In the genomic region with DNA sequence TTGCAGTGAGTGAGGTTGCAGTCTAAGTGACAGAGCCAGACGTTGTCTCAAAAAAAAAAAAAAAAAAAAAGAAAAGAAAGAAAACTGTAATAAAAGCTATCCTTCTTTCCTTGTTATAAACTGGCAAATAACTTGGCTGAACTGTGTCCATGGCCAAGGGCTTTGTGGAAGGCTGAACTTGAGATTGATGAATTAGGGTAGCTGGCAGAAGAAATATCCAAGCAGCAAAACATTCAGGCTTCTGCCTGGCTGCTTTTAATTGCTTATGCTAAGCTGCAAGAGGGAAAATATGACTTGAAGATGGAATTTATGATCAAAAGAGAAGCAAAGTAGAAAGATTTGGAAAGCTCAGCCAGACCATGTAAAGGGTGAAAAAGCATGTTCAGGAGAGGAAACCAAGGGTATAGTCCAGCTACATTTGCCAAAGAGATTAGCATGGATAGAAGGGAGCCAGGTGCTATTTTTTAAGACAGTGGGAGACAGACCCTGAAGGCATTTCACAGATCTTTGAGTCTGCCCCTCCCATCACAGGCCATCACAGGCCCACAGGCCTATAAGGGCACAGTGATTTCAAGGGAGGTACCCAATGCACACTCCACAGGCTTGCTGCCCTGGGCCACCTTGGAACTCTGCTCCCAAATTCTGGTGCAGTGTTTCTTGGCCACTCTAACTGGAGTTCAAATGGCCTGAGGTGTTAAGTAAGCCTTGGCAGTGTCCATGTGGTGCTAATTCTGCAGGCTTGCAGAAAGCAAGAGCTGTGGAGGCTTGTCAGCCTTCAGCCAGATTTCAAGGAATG, we compare ENCODE assay signal across 23 cellular contexts.
"Had no signal": no experiment of that assay in that cellular context is flagged by ENCODE, and none has a peak within 500 bp of the region (broad histone marks: within the 10 kb centered on the region; RNA-seq: fewer than 3 reads in every experiment).

No MANE protein-coding gene starts in this region.

- H3K36me3 Mint-ChIP-seq: activated naive CD8-positive, alpha-beta T cell treated with anti-CD3 and anti-CD28 coated beads, Interleukin-2, amount 10 ng/mL, durations not matched to agents 7 days and 5 days; memory B cell; naive B cell had no signal

- H3K4me3 Mint-ChIP-seq: activated naive CD8-positive, alpha-beta T cell treated with anti-CD3 and anti-CD28 coated beads, Interleukin-2, amount 10 ng/mL, durations not matched to agents 7 days and 5 days; activated T-cell treated with anti-CD3 and anti-CD28 coated beads, Interleukin-2, amount 50 U/mL, for 24 hours; activated T-helper 17 cell treated with anti-CD3 and anti-CD28 coated beads, Interleukin-2, amount 50 U/mL, for 72 hours; memory B cell; naive B cell had no signal

- H3K27me3 ChIP-seq: cardiac muscle cell, foreskin keratinocyte, spleen, tibial artery had no signal

- H3K27ac ChIP-seq: cardiac muscle cell, foreskin keratinocyte, prostate gland, spleen, WERI-Rb-1 had no signal

- H3K9me3 ChIP-seq: prostate gland, spleen, tibial artery had no signal

- H3K4me1 ChIP-seq: foreskin keratinocyte, prostate gland, spleen had no signal

- H3K4me3 ChIP-seq: cardiac muscle cell, prostate gland, spleen, tibial artery had no signal

- DNase-seq: activated CD4-positive, alpha-beta T cell treated with anti-CD3 and anti-CD28 coated beads for 1 hour; activated CD8-positive, alpha-beta memory T cell treated with anti-CD3 and anti-CD28 coated beads for 24 hours; activated CD8-positive, alpha-beta memory T cell treated with anti-CD3 and anti-CD28 coated beads, Interleukin-2, amount 50 U/mL, for 4 hours; activated naive CD4-positive, alpha-beta T cell; activated naive CD8-positive, alpha-beta T cell treated with anti-CD3 and anti-CD28 coated beads, Interleukin-2, amount 10 ng/mL, durations not matched to agents 7 days and 5 days; activated T-cell treated with anti-CD3 and anti-CD28 coated beads, Interleukin-2, amount 50 U/mL, for 24 hours; amniotic stem cell; foreskin keratinocyte; hypothalamus; left ventricle myocardium superior; naive B cell; spleen; stimulated activated CD4-positive, alpha-beta T cell treated with anti-CD3 and anti-CD28 coated beads, Interleukin-4, amount 100 ng/mL, for 1 hour; stimulated activated naive CD4-positive, alpha-beta T cell; substantia nigra; T-helper 1 cell; tibial artery; WERI-Rb-1 had no signal

- H3K4me1 Mint-ChIP-seq: memory B cell, naive B cell had no signal

- H3K36me3 ChIP-seq: cardiac muscle cell, prostate gland, spleen, tibial artery, WERI-Rb-1 had no signal

- H3K9me3 Mint-ChIP-seq: activated naive CD8-positive, alpha-beta T cell treated with anti-CD3 and anti-CD28 coated beads, Interleukin-2, amount 10 ng/mL, durations not matched to agents 7 days and 5 days; activated T-cell treated with anti-CD3 and anti-CD28 coated beads, Interleukin-2, amount 50 U/mL, for 24 hours; activated T-helper 17 cell treated with anti-CD3 and anti-CD28 coated beads, Interleukin-2, amount 50 U/mL, for 72 hours; memory B cell had no signal

- ATAC-seq: activated T-helper 17 cell treated with anti-CD3 and anti-CD28 coated beads, Interleukin-2, amount 50 U/mL, for 72 hours; foreskin keratinocyte; left ventricle myocardium superior; SK-N-SH treated with all-trans-retinoic acid at 6 μM for 48 hours had no signal

- H3K27me3 Mint-ChIP-seq: activated T-cell treated with anti-CD3 and anti-CD28 coated beads, Interleukin-2, amount 50 U/mL, for 24 hours; activated T-helper 17 cell treated with anti-CD3 and anti-CD28 coated beads, Interleukin-2, amount 50 U/mL, for 72 hours; memory B cell; naive B cell had no signal

- H3K27ac Mint-ChIP-seq: activated naive CD8-positive, alpha-beta T cell treated with anti-CD3 and anti-CD28 coated beads, Interleukin-2, amount 10 ng/mL, durations not matched to agents 7 days and 5 days; activated T-cell treated with anti-CD3 and anti-CD28 coated beads, Interleukin-2, amount 50 U/mL, for 24 hours; activated T-helper 17 cell treated with anti-CD3 and anti-CD28 coated beads, Interleukin-2, amount 50 U/mL, for 72 hours; memory B cell; naive B cell had no signal
